Comparison of ENCODE assay signal across 28 cellular contexts in the genomic region with DNA sequence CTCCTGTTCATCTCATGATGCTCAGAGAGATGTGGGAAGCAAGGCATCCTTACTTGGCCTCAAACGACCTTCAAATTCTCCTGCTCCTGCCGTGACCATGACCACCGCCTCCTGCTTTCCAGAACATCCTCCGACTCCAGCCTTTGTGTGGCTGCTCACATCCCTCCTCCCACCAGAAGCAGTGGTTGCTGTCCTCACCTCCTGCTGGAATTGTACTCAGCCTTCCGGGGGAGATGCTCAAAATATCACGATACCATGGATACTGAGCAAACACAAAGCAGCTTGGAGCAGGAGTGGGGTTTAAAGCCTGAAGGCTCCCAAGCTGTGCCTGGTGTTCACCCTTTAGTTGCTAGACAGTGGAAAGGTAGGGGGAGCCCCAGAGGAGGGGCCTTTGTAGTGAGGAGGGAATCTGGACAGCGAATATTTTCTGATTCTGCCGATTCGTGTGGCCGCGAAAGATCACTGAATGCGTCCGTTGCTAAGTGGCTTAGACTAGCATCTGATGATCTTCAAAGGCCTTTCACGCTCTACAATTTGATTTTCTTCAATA.
"Had no signal": no experiment of that assay in that cellular context is flagged by ENCODE, and none has a peak within 500 bp of the region (broad histone marks: within the 10 kb centered on the region; RNA-seq: fewer than 3 reads in every experiment).

No MANE protein-coding gene starts in this region.

- H3K36me3 ChIP-seq: breast epithelium, ovary, prostate gland, sigmoid colon, suprapubic skin, tibial artery had no signal

- ATAC-seq: left cardiac atrium; left ventricle myocardium superior; stimulated activated effector memory CD8-positive, alpha-beta T cell treated with anti-CD3 and anti-CD28 coated beads, Interleukin-12 subunit alpha, Interleukin-12 subunit beta, amount 100 ng/mL, for 72 hours; T-cell had no signal

- H3K9me3 ChIP-seq: breast epithelium, ovary, prostate gland, sigmoid colon, suprapubic skin, tibial artery had no signal

- FAIRE-seq: endometrium, frontal cortex, small intestine had no signal

- H3K27ac ChIP-seq: breast epithelium, epithelial cell of prostate, ovary, prostate gland, sigmoid colon, suprapubic skin, tibial artery had no signal

- DNase-seq: activated B cell treated with CpG ODN at 0.5 μM for 24 hours; activated CD4-positive, alpha-beta memory T cell treated with anti-CD3 and anti-CD28 coated beads for 36 hours; activated CD4-positive, alpha-beta T cell treated with anti-CD3 and anti-CD28 coated beads for 4 hours; activated CD8-positive, alpha-beta memory T cell treated with anti-CD3 and anti-CD28 coated beads, Interleukin-2, amount 50 U/mL, for 48 hours; activated gamma-delta T cell; activated naive CD4-positive, alpha-beta T cell treated with anti-CD3 and anti-CD28 coated beads, Interleukin-2, amount 10 ng/mL, durations not matched to agents 7 days and 5 days; activated T-cell treated with anti-CD3 and anti-CD28 coated beads, Interleukin-2, amount 50 U/mL, for 24 hours; amygdala; effector CD8-positive, alpha-beta T cell; islet precursor cell; left cardiac atrium; left ventricle myocardium superior; mammary epithelial cell; naive B cell; nephron progenitor cell; ovary; sigmoid colon; small intestine; stimulated activated CD4-positive, alpha-beta T cell treated with anti-CD3 and anti-CD28 coated beads, Interleukin-4, amount 100 ng/mL, for 24 hours; T-cell; tibial artery had no signal

- H3K4me3 ChIP-seq: breast epithelium, ovary, prostate gland, sigmoid colon, suprapubic skin, tibial artery had no signal

- H3K4me1 ChIP-seq: breast epithelium, prostate gland, sigmoid colon, tibial artery had no signal

- H3K27me3 ChIP-seq: ovary, sigmoid colon, suprapubic skin had no signal
